21 cellular contexts compared by ENCODE assay signal in the genomic region with DNA sequence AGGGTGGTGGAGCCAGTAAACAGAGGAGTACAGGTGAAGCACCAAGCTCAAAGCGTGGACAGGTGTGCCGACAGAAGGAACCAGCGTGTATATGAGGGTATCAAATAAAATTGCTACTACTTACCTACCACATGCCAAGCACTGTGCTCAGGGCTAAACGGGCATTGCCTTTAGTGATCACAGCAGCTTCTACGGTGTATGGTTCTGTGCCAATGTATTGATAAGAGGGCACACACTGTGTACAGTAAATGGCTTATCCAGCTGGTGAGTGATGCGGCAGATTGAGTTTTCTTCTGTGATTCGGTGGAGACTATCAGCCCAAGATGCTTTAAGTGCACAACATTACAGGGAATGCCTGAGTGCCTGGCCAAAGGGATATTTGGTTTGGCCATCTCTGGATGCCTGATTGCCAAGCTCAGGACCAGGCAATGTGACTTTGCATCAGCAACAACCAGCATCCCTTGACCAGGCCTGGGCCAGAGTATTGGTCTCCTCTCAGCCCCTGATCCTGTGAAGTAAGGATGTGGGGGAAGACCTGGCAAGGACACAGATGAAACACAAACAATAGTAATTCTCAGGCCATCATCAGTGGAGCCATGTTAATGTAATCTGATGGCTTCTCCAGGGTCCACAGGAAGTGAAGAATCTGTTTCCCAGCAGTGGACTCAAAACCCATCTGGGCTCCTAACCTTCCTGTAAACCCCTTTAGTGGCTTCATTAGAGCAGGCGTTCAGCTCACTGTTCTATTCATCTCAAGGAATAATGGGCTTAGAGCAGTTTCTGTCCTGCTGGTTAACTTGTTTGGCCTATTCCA. TPM values are rescaled to one million over a fixed set of nuclear protein-coding genes. Genes with fewer than 3 reads are reported as not detected.
DNase-seq lines count a peak whose midpoint lies in the region; ATAC-seq and TF ChIP-seq lines count a peak whose summit lies in the region.
"Had no signal": no experiment of that assay in that cellular context is flagged by ENCODE, and none has a peak within 500 bp of the region (broad histone marks: within the 10 kb centered on the region; RNA-seq: fewer than 3 reads in every experiment).

No MANE protein-coding gene starts in this region.

- no peaks in the 10 kb centered on the region for H3K27me3 Mint-ChIP-seq in activated CD4-positive, alpha-beta T cell treated with anti-CD3 and anti-CD28 coated beads for 36 hours
- H3K27me3 Mint-ChIP-seq in activated naive CD8-positive, alpha-beta T cell treated with anti-CD3 and anti-CD28 coated beads for 36 hours: no peaks in the 10 kb centered on the region
- no peaks in the 10 kb centered on the region for H3K27me3 Mint-ChIP-seq in natural killer cell (ENCODE audit: low read depth in 2 of 2)

- CTCF ChIA-PET in activated CD4-positive, alpha-beta T cell treated with anti-CD3 and anti-CD28 coated beads for 36 hours (lab: Charles Lee): interaction anchor here (0.9 to 3.1 kb wide), 4 partner anchors 14 to 44 kb away, joined by 4 to 18 read pairs (median 9); no protein-coding TSS in a partner anchor

- peak overlapping the region; percentile 63 for H3K27ac Mint-ChIP-seq in activated CD4-positive, alpha-beta T cell treated with anti-CD3 and anti-CD28 coated beads for 36 hours
- H3K27ac Mint-ChIP-seq in activated naive CD8-positive, alpha-beta T cell treated with anti-CD3 and anti-CD28 coated beads for 36 hours: peak overlapping the region; percentile 67
- peak overlapping the region; percentile 90 to 98 for H3K27ac Mint-ChIP-seq in natural killer cell
- H3K27ac Mint-ChIP-seq: HFFc6 had no signal

- ATAC-seq in activated CD4-positive, alpha-beta T cell treated with anti-CD3 and anti-CD28 coated beads for 36 hours: no peak
- no peak for ATAC-seq in GM18505 (IDR thresholded peaks at IDR 0.05; ENCODE audit: unreplicated experiment)
- no peak for ATAC-seq in natural killer cell
- ATAC-seq in HG02798 (IDR thresholded peaks at IDR 0.05; ENCODE audit: poor library complexity, unreplicated experiment): no peak
- no peak for ATAC-seq in left colon
- ATAC-seq: PC-3 had no signal

- H3K36me3 Mint-ChIP-seq in activated CD4-positive, alpha-beta T cell treated with anti-CD3 and anti-CD28 coated beads for 36 hours (ENCODE audit: low read depth): peaks cover 90% of the 10 kb centered on the region
- peaks cover 87% of the 10 kb centered on the region for H3K36me3 Mint-ChIP-seq in activated naive CD8-positive, alpha-beta T cell treated with anti-CD3 and anti-CD28 coated beads for 36 hours
- peaks cover 22% of the 10 kb centered on the region for H3K36me3 Mint-ChIP-seq in natural killer cell

- H3K4me1 Mint-ChIP-seq in activated CD4-positive, alpha-beta T cell treated with anti-CD3 and anti-CD28 coated beads for 36 hours: peaks cover 81% of the 10 kb centered on the region
- peaks cover 74% of the 10 kb centered on the region for H3K4me1 Mint-ChIP-seq in activated naive CD8-positive, alpha-beta T cell treated with anti-CD3 and anti-CD28 coated beads for 36 hours
- H3K4me1 Mint-ChIP-seq in natural killer cell: peaks cover 68 to 72% of the 10 kb centered on the region in 2 donors

- no peak for DNase-seq in activated CD4-positive, alpha-beta T cell treated with anti-CD3 and anti-CD28 coated beads for 36 hours
- no peak for DNase-seq in activated CD4-positive, alpha-beta T cell treated with anti-CD3 and anti-CD28 coated beads, Interleukin-2, amount 50 U/mL, for 48 hours
- DNase-seq in activated naive CD8-positive, alpha-beta T cell treated with anti-CD3 and anti-CD28 coated beads for 36 hours: no peak
- DNase-seq in natural killer cell (no peak), Kasumi-1 (lab: John Stamatoyannopoulos, UW) (no peak), left colon (no peak)
- DNase-seq: 8988T; activated CD4-positive, CD25-positive, alpha-beta regulatory T cell treated with anti-CD3 and anti-CD28 coated beads, Interleukin-2, amount 50 U/mL, for 72 hours; BE2C; esophagus squamous epithelium; GDM1; HFFc6; Karpas-422; NCI-H1105; NCI-H524 treated with DMSO at 0.1 percent for 48 hours; PC-3; posterior cingulate gyrus; stimulated activated CD4-positive, alpha-beta T cell treated with anti-CD3 and anti-CD28 coated beads, Interleukin-4, amount 100 ng/mL, for 4 hours; thyroid gland had no signal

- POLR2A ChIA-PET in activated CD4-positive, alpha-beta T cell treated with anti-CD3 and anti-CD28 coated beads for 36 hours (lab: Charles Lee): interaction anchor here (0.6 to 1.6 kb wide), 3 partner anchors 14 to 18 kb away, joined by 4 to 6 read pairs (median 5); a partner anchor contains a TSS

- TF ChIP-seq CTCF in natural killer cell (IDR thresholded peaks at IDR 0.05): no peak

- H3K4me3 Mint-ChIP-seq in activated CD4-positive, alpha-beta T cell treated with anti-CD3 and anti-CD28 coated beads for 36 hours: no peak overlapping the region
- no peak overlapping the region for H3K4me3 Mint-ChIP-seq in activated naive CD8-positive, alpha-beta T cell treated with anti-CD3 and anti-CD28 coated beads for 36 hours
- no peak overlapping the region for H3K4me3 Mint-ChIP-seq in natural killer cell
- H3K4me3 Mint-ChIP-seq: HFFc6 had no signal

- intact Hi-C loops in activated CD4-positive, alpha-beta T cell treated with anti-CD3 and anti-CD28 coated beads for 36 hours (cut with DNase I, micrococcal nuclease): loop anchor here in 1 of 2 experiments (10.0 kb wide), 1 partner anchor 75 kb away; no protein-coding TSS in a partner anchor
- intact Hi-C loops in natural killer cell (cut with micrococcal nuclease) (no loop called here), left colon (cut with DNase I, micrococcal nuclease) (no loop called here)

- peaks cover 8% of the 10 kb centered on the region for H3K9me3 Mint-ChIP-seq in activated CD4-positive, alpha-beta T cell treated with anti-CD3 and anti-CD28 coated beads for 36 hours (ENCODE audit: low read depth)
- H3K9me3 Mint-ChIP-seq in activated naive CD8-positive, alpha-beta T cell treated with anti-CD3 and anti-CD28 coated beads for 36 hours: peaks cover 1% of the 10 kb centered on the region
- H3K9me3 Mint-ChIP-seq in natural killer cell: no peaks in the 10 kb centered on the region
- H3K9me3 Mint-ChIP-seq: HFFc6 had no signal

- TF ChIP-seq POLR2A in GM18505 (IDR thresholded peaks at IDR 0.05; ENCODE audit: borderline replicate concordance, extremely low read depth, insufficient read depth, insufficient read length): peak; percentile 40

RNA-seq across cellular contexts. Expression of a gene that starts 14.1 kb away (rescaled TPM):
- total RNA-seq in activated CD4-positive, alpha-beta T cell treated with anti-CD3 and anti-CD28 coated beads for 36 hours: 1 to 10 TPM; 8.9 to 9.2 TPM
- 1 to 10 TPM; 6.2 to 7.7 TPM for total RNA-seq in activated naive CD8-positive, alpha-beta T cell treated with anti-CD3 and anti-CD28 coated beads for 36 hours
- total RNA-seq in natural killer cell (1 to 10 TPM; 4.7 to 6.6 (median 6.3) TPM), left colon (10 to 100 TPM; 32.7 to 36.4 TPM)
